Comparison of ENCODE assay signal across 21 cellular contexts in genomic region chr4:82542642-82543041, GRCh38. TPM values are rescaled to one million over a fixed set of nuclear protein-coding genes. Genes with fewer than 3 reads are reported as not detected.
A peak's percentile ranks its signal among the peaks of the same experiment; 100 is the strongest.
DNase-seq lines count a peak whose midpoint lies in the region; ATAC-seq, FAIRE-seq and TF ChIP-seq lines count a peak whose summit lies in the region.
"Had no signal": no experiment of that assay in that cellular context is flagged by ENCODE, and none has a peak within 500 bp of the region (broad histone marks: within the 10 kb centered on the region; RNA-seq: fewer than 3 reads in every experiment).

No MANE protein-coding gene starts in this region.

- H3K4me3 ChIP-seq in right lobe of liver (no peak overlapping the region), HepG2 (replicated peaks in 1 of 3; ENCODE audit: insufficient read depth in 1 of 3, low read depth in 2 of 3, low read length in 3 of 3) (no peak overlapping the region), pancreas (no peak overlapping the region)
- H3K4me3 ChIP-seq: HAP-1 had no signal

- ATAC-seq in right lobe of liver (peak; percentile 59 to 90 (median 70)), HepG2 (no peak), left lobe of liver (peak; percentile 74), pancreas (no peak), HG02970 (IDR thresholded peaks at IDR 0.05; ENCODE audit: low FRiP score, unreplicated experiment) (no peak)

- no peak for DNase-seq in right lobe of liver
- no peak for DNase-seq in HepG2 (ENCODE audit: low spot score)
- DNase-seq in left lobe of liver (ENCODE audit: low spot score) = no peak
- no peak for DNase-seq in pancreas
- DNase-seq in RWPE1 (ENCODE audit: low spot score) = no peak
- DNase-seq: ACHN; BE2C; C1 segment of cervical spinal cord; CD4-positive, CD25-positive, alpha-beta regulatory T cell; CD8-positive, alpha-beta memory T cell; COR-L47; DMS79 treated with DMSO at 0.1 percent for 48 hours; GF-D8; KG1 had no signal

- no peaks in the 10 kb centered on the region for H3K79me2 ChIP-seq in HepG2 (ENCODE audit: insufficient read depth, low read length)

- H4K20me1 ChIP-seq in HepG2 (ENCODE audit: insufficient read depth, low read length) = no peaks in the 10 kb centered on the region

- H3K27ac ChIP-seq in right lobe of liver (peak overlapping the region in 2 of 3 donors; percentile 13 to 24), HepG2 (ENCODE audit: extremely low read length, insufficient read depth, low read length) (no peak overlapping the region), VCaP (peak overlapping the region; percentile 43), pancreas (no peak overlapping the region), RWPE1 (no peak overlapping the region)
- H3K27ac ChIP-seq: HL-60 had no signal

- no peak overlapping the region for H3K9ac ChIP-seq in HepG2 (ENCODE audit: insufficient read depth, low read depth, low read length)

- POLR2A ChIA-PET in HepG2 (lab: Yijun Ruan, JAX) = no interaction called here
- POLR2A ChIA-PET in RWPE1 (lab: Yijun Ruan, JAX; ENCODE audit: low non-redundant PET) = no interaction called here

- intact Hi-C loops in right lobe of liver (cut with DNase I) = no loop called here
- intact Hi-C loops in HepG2 (cut with micrococcal nuclease; ENCODE audit: unreplicated experiment) = no loop called here
- intact Hi-C loops in pancreas (cut with DNase I) = no loop called here

- TF ChIP-seq RAD21 in HepG2 (CRISPR knock-in tag; IDR thresholded peaks at IDR 0.05) = no peak

- in situ Hi-C loops in HepG2 (cut with HindIII; ENCODE audit: extremely low pct_ligation_motif_present, low pct_unique_long_range_greater_than_20kb) = no loop called here

- TF ChIP-seq POLR2A in right lobe of liver (IDR thresholded peaks at IDR 0.05) = no peak
- TF ChIP-seq POLR2A in HepG2 (IDR thresholded peaks at IDR 0.05; ENCODE audit: insufficient read depth in 1 of 2, low read depth in 2 of 2, low read length in 2 of 2) = no peak

- 30% methylated on average over 3 of the region's 3 CpGs for WGBS in right lobe of liver (ENCODE audit: insufficient coverage, low coverage, low lambda C conversion rate, missing lambda C conversion rate)
- 49% methylated on average over 3 of the region's 3 CpGs for WGBS in HepG2 (ENCODE audit: low lambda C conversion rate)
- WGBS in pancreas, 2 donors = 88 to 91% methylated on average over 3 of the region's 3 CpGs

- H2AFZ ChIP-seq in HepG2 (ENCODE audit: low read length) = no peak overlapping the region

- no peak overlapping the region for H3K4me2 ChIP-seq in HepG2 (ENCODE audit: low read depth, low read length)

- CTCF ChIA-PET in HepG2 (lab: Yijun Ruan, JAX; ENCODE audit: low intra/inter-chr PET ratio, low total read pairs) (no interaction called here), RWPE1 (lab: Yijun Ruan, JAX) (no interaction called here)

- FAIRE-seq in HepG2 (lab: Jason Lieb, UNC) (no peak), pancreas (lab: Jason Lieb, UNC) (no peak)
- FAIRE-seq: A204.1, GM19239 had no signal

- H3K9me3 ChIP-seq in right lobe of liver (no peaks in the 10 kb centered on the region), HepG2 (ENCODE audit: low read length) (no peaks in the 10 kb centered on the region), pancreas (no peaks in the 10 kb centered on the region)
- H3K9me3 ChIP-seq: BE2C, HAP-1 had no signal

- no peak for TF ChIP-seq CTCF in right lobe of liver (IDR thresholded peaks at IDR 0.05)
- no peak for TF ChIP-seq CTCF in HepG2 (CRISPR knock-in tag; IDR thresholded peaks at IDR 0.05)
- TF ChIP-seq CTCF in VCaP (conservative IDR thresholded peaks at IDR 0.05) = no peak
- no peak for TF ChIP-seq CTCF in pancreas (IDR thresholded peaks at IDR 0.05)
- TF ChIP-seq CTCF in RWPE1 (conservative IDR thresholded peaks at IDR 0.05; ENCODE audit: low read depth) = no peak

- H3K4me1 ChIP-seq in right lobe of liver = peaks cover 0 to 13% (median 6%) of the 10 kb centered on the region in 4 donors
- peaks cover 6% of the 10 kb centered on the region; the same call in 1 of the 2 replicates for H3K4me1 ChIP-seq in HepG2 (ENCODE audit: insufficient read depth, low read length)
- no peaks in the 10 kb centered on the region for H3K4me1 ChIP-seq in pancreas
- H3K4me1 ChIP-seq: BE2C, HAP-1 had no signal

- H3K36me3 ChIP-seq in right lobe of liver = no peaks in the 10 kb centered on the region
- no peaks in the 10 kb centered on the region for H3K36me3 ChIP-seq in HepG2 (replicated peaks in 1 of 2; ENCODE audit: control insufficient read depth in 1 of 2, insufficient read depth in 2 of 2, low read length in 2 of 2)
- H3K36me3 ChIP-seq in pancreas = no peaks in the 10 kb centered on the region
- H3K36me3 ChIP-seq: BE2C, HAP-1 had no signal

- BruUV-seq in HepG2 (replicated peaks; lab: Mats Ljungman, UMichigan) = no TSS peak

- TF ChIP-seq EP300 in HepG2 (IDR thresholded peaks at IDR 0.05; ENCODE audit: low read depth in 2 of 2, low read length in 2 of 2) (no peak), HepG2 (CRISPR knock-in tag; IDR thresholded peaks at IDR 0.05; ENCODE audit: borderline replicate concordance) (no peak)

- H3K27me3 ChIP-seq in right lobe of liver (no peaks in the 10 kb centered on the region), HepG2 (ENCODE audit: control insufficient read depth in 1 of 2, insufficient read depth in 2 of 2, low read length in 2 of 2) (no peaks in the 10 kb centered on the region), pancreas (no peaks in the 10 kb centered on the region)
- H3K27me3 ChIP-seq: BE2C had no signal

TF ChIP-seq in HepG2, 621 proteins besides CTCF, POLR2A, EP300 and RAD21 (continues in another document):
- no peak for TF ChIP-seq IRF1 (CRISPR knock-in tag; IDR thresholded peaks at IDR 0.05; ENCODE audit: low read depth)
- TF ChIP-seq BRF2 (CRISPR knock-in tag; IDR thresholded peaks at IDR 0.05) = no peak
- TF ChIP-seq E2F5 (CRISPR knock-in tag; conservative IDR thresholded peaks at IDR 0.05) = no peak
- no peak for TF ChIP-seq MAFG (CRISPR knock-in tag; IDR thresholded peaks at IDR 0.05)

RNA-seq across cellular contexts. Expression of gene TMEM150C, which starts 19.1 kb away (rescaled TPM):
- 10 to 100 TPM in 1 of 6 experiments, 1 to 10 TPM in 5; 3.5 to 11.8 (median 6.8) TPM for total RNA-seq in right lobe of liver
- total RNA-seq in HepG2 (2016; rRNA removed; fragmentation: Illumina TruSeq; extraction: Trizol) = 0.11 and 0.42 TPM in 2 replicates
- total RNA-seq in HepG2 (2016; cell fraction: cytosol; rRNA removed; fragmentation: Illumina TruSeq; extraction: Trizol; ENCODE audit: low read depth) = not detected in 2 replicates
- 0.19 and 0.32 TPM in 2 replicates for total RNA-seq in HepG2 (2016; cell fraction: insoluble cytoplasmic fraction; rRNA removed; fragmentation: Illumina TruSeq; extraction: Trizol)
- 0.12 and 0.14 TPM in 2 replicates for total RNA-seq in HepG2 (2016; cell fraction: membrane; rRNA removed; fragmentation: Illumina TruSeq; extraction: Trizol)
- total RNA-seq in HepG2 (2016; cell fraction: nucleus; rRNA removed; fragmentation: Illumina TruSeq; extraction: Trizol) = 0.47 and 0.84 TPM in 2 replicates
- 0.24 and 0.33 TPM in 2 replicates for polyA plus RNA-seq in HepG2 (2011; rRNA removed)
- 0.21 and 0.37 TPM in 2 replicates for polyA plus RNA-seq in HepG2 (2011; cell fraction: cytosol; rRNA removed)
- polyA plus RNA-seq in HepG2 (2011; cell fraction: nucleus; rRNA removed) = 0.05 and 0.16 TPM in 2 replicates
- polyA plus RNA-seq in HepG2 (2012) = 0.20 and 0.62 TPM in 2 replicates
- polyA plus RNA-seq in HepG2 (2016; cell fraction: cytosol; fragmentation: Illumina TruSeq; extraction: Trizol; ENCODE audit: low read depth) = 0.02 and 0.05 TPM in 2 replicates
- polyA plus RNA-seq in HepG2 (2016; cell fraction: insoluble cytoplasmic fraction; fragmentation: Illumina TruSeq; extraction: Trizol; ENCODE audit: low read depth) = 0.15 and 0.23 TPM in 2 replicates
- 0.05 TPM in 1 of 2 replicates, not detected in the other for polyA plus RNA-seq in HepG2 (2016; cell fraction: membrane; fragmentation: Illumina TruSeq; extraction: Trizol; ENCODE audit: low read depth)
- polyA plus RNA-seq in HepG2 (2016; cell fraction: nucleus; fragmentation: Illumina TruSeq; extraction: Trizol; ENCODE audit: insufficient read depth, low read depth) = 0.36 and 0.57 TPM in 2 replicates
- polyA minus RNA-seq in HepG2 (2011; rRNA and poly(A)+ RNA removed; ENCODE audit: low replicate concordance) = 0.28 TPM in 1 of 2 replicates, not detected in the other
- 0.26 TPM in 1 of 2 replicates, not detected in the other for polyA minus RNA-seq in HepG2 (2011; cell fraction: cytosol; rRNA and poly(A)+ RNA removed)
- 0.13 and 0.37 TPM in 2 replicates for polyA minus RNA-seq in HepG2 (2011; cell fraction: nucleus; rRNA and poly(A)+ RNA removed)
- total RNA-seq in left lobe of liver = 8.1 TPM
- total RNA-seq in pancreas = 1 to 10 TPM; 1.0 to 4.8 (median 2.5) TPM
- 1 to 10 TPM; 3.0 to 8.7 TPM for polyA plus RNA-seq in pancreas
- total RNA-seq: CD4-positive, CD25-positive, alpha-beta regulatory T cell; CD8-positive, alpha-beta memory T cell had no signal
- polyA plus RNA-seq: IgD-negative memory B cell had no signal

Comparison
In these comparisons a context has a peak if more than half of its experiments do, and no peak if none do; other contexts are left out.
1. ATAC-seq: peak in right lobe of liver (4 of 4) and left lobe of liver (single experiment); none in HepG2 (single experiment), pancreas (0 of 4) and HG02970 (single experiment).
2. H3K27ac ChIP-seq: peak in right lobe of liver (2 of 3) and VCaP (single experiment); none in HepG2 (single experiment), pancreas (0 of 4) and RWPE1 (single experiment).